Comparison of ENCODE assay signal across 1 cellular context in the genomic region with DNA sequence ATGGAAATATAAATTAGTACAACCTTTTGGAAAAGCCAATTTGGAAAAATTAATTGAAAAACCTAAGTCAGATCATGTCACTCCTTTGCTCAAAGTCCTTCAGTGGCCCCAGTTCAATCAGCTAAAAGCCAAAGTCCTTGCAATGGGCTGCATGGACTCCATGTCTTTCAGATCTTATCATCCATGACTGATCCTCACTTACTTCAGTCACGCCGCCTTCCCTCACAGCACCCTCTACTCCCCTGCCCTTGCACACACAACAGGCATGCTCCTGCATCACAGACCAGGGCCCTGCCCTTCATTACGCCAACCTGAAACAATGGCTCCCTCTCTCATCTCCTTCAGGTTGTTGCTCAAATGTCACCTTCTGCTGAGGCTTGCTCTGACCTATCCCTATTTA.
TF ChIP-seq lines count a peak whose summit lies in the region.

No MANE protein-coding gene starts in this region.

TF ChIP-seq in HepG2, 621 proteins besides CTCF, POLR2A, EP300 and RAD21:
- TF ChIP-seq HNF4A (CRISPR knock-in tag; IDR thresholded peaks at IDR 0.05) = peak; percentile 28
- TF ChIP-seq, protein P1, sequence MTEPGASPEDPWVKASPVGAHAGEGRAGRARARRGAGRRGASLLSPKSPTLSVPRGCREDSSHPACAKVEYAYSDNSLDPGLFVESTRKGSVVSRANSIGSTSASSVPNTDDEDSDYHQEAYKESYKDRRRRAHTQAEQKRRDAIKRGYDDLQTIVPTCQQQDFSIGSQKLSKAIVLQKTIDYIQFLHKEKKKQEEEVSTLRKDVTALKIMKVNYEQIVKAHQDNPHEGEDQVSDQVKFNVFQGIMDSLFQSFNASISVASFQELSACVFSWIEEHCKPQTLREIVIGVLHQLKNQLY (CRISPR knock-in tag; IDR thresholded peaks at IDR 0.05) = 0 out of 2 replicates have a peak, but pooled peaks have one; percentile 21
- TF ChIP-seq ZNF577 (CRISPR knock-in tag; IDR thresholded peaks at IDR 0.05; ENCODE audit: borderline replicate concordance, low read depth) = no peak
